In genomic region chr1:67792756-67793475, GRCh38 we compare ENCODE assay signal across 15 cellular contexts. TPM values are rescaled to one million over a fixed set of nuclear protein-coding genes. Genes with fewer than 3 reads are reported as not detected.
DNase-seq lines count a peak whose midpoint lies in the region; ATAC-seq, FAIRE-seq and TF ChIP-seq lines count a peak whose summit lies in the region.
"Had no signal": no experiment of that assay in that cellular context is flagged by ENCODE, and none has a peak within 500 bp of the region (broad histone marks: within the 10 kb centered on the region; RNA-seq: fewer than 3 reads in every experiment).

No MANE protein-coding gene starts in this region.

- WGBS in mammary epithelial cell (ENCODE audit: low coverage, missing lambda C conversion rate) = 100% methylated on average over 1 of the region's 1 CpG
- 70 to 80% methylated on average over 1 of the region's 1 CpG for WGBS in mesodermal cell (ENCODE audit: insufficient coverage in 2 of 2), 2 experiments

- H3K27ac ChIP-seq in mammary epithelial cell (ENCODE audit: insufficient read depth, low read depth, low read length) (peak overlapping the region; percentile 60), mesodermal cell (ENCODE audit: low read depth, low read length, severe bottlenecking) (peak overlapping the region; percentile 96), tibial artery (peak overlapping the region; percentile 69 to 76)
- H3K27ac ChIP-seq: HL-60, prostate gland had no signal

- no peaks in the 10 kb centered on the region for H3K27me3 ChIP-seq in mammary epithelial cell (ENCODE audit: insufficient read depth, low read length)
- no peaks in the 10 kb centered on the region for H3K27me3 ChIP-seq in tibial artery

- CTCF ChIA-PET in mammary epithelial cell (lab: Charles Lee; ENCODE audit: low non-redundant PET) = no interaction called here

- H3K4me3 ChIP-seq in mammary epithelial cell (replicated peaks in 1 of 3; ENCODE audit: insufficient read depth in 1 of 3, low read depth in 2 of 3, low read length in 3 of 3) (no peak overlapping the region), mesodermal cell (ENCODE audit: extremely low read depth, insufficient read depth, low read length, poor library complexity, severe bottlenecking) (no peak overlapping the region), tibial artery (no peak overlapping the region)
- H3K4me3 ChIP-seq: prostate gland had no signal

- BruUV-seq in mammary epithelial cell (replicated peaks; lab: Mats Ljungman, UMichigan) = no TSS peak

- H3K4me2 ChIP-seq in mammary epithelial cell (ENCODE audit: insufficient read depth, low read depth, low read length) = peak overlapping the region; percentile 31

- intact Hi-C loops in mammary epithelial cell (cut with micrococcal nuclease) (no loop called here), tibial artery (cut with DNase I; ENCODE audit: low total_unique reads) (loop anchor here (5.0 kb wide), 1 partner anchor 34 kb away; no protein-coding TSS in a partner anchor)

- peaks cover 100% of the 10 kb centered on the region for H3K79me2 ChIP-seq in mammary epithelial cell (ENCODE audit: insufficient read depth, low read length)

- no peak overlapping the region for H2AFZ ChIP-seq in mammary epithelial cell (ENCODE audit: low read depth, low read length)

- TF ChIP-seq CTCF in mammary epithelial cell (conservative IDR thresholded peaks at IDR 0.05 in 1 of 2, IDR thresholded peaks at IDR 0.05 in 1 of 2; ENCODE audit: extremely low read depth in 1 of 2, insufficient read depth in 1 of 2, low read depth in 1 of 2, low read length in 2 of 2) = no peak
- no peak for TF ChIP-seq CTCF in tibial artery (IDR thresholded peaks at IDR 0.05)

- TF ChIP-seq POLR2A in GM12891 (IDR thresholded peaks at IDR 0.05; ENCODE audit: low read depth, low read length) = no peak

- ATAC-seq in GM21423 (IDR thresholded peaks at IDR 0.05; ENCODE audit: unreplicated experiment) (no peak), HG03565 (IDR thresholded peaks at IDR 0.05; ENCODE audit: unreplicated experiment) (no peak)

- in situ Hi-C loops in mammary epithelial cell (cut with MboI; ENCODE audit: low sequenced_read_pairs in 2 of 2) = no loop called here

- no peak overlapping the region for H3K9ac ChIP-seq in mammary epithelial cell (ENCODE audit: insufficient read depth, low read length)

- H3K9me3 ChIP-seq in mammary epithelial cell (replicated peaks; ENCODE audit: insufficient read depth, low read length) = no peaks in the 10 kb centered on the region
- peaks cover 4% of the 10 kb centered on the region for H3K9me3 ChIP-seq in mesodermal cell (ENCODE audit: control insufficient read depth, low read length)
- no peaks in the 10 kb centered on the region for H3K9me3 ChIP-seq in tibial artery
- H3K9me3 ChIP-seq: prostate gland had no signal

- peak; percentile 30 for DNase-seq in NCI-H460 (ENCODE audit: extremely low read depth, low read depth)
- no peak for DNase-seq in mammary epithelial cell
- DNase-seq in tibial artery = no peak
- DNase-seq in NCI-H2107 (lab: John Stamatoyannopoulos, UW) = no peak
- DNase-seq in GM12891 (ENCODE audit: insufficient read length, low spot score) = no peak
- DNase-seq: activated CD4-positive, alpha-beta memory T cell treated with anti-CD3 and anti-CD28 coated beads, Interleukin-2, amount 10 ng/mL, durations not matched to agents 7 days and 5 days; activated naive CD4-positive, alpha-beta T cell had no signal

- H3K4me1 ChIP-seq in mammary epithelial cell (ENCODE audit: insufficient read depth, low read length) (peaks cover 19% of the 10 kb centered on the region), mesodermal cell (ENCODE audit: control insufficient read depth, insufficient read depth, low read length, poor library complexity, severe bottlenecking) (peaks cover 52% of the 10 kb centered on the region), tibial artery (peaks cover 0 to 91% (median 58%) of the 10 kb centered on the region in 4 donors)
- H3K4me1 ChIP-seq: prostate gland had no signal

- H3K36me3 ChIP-seq in mammary epithelial cell (ENCODE audit: insufficient read depth, low read length) (no peaks in the 10 kb centered on the region), mesodermal cell (ENCODE audit: control insufficient read depth, insufficient read depth, low read length) (no peaks in the 10 kb centered on the region), tibial artery (no peaks in the 10 kb centered on the region)
- H3K36me3 ChIP-seq: prostate gland had no signal

- H4K20me1 ChIP-seq in mammary epithelial cell (ENCODE audit: insufficient read depth, low read length) = no peaks in the 10 kb centered on the region

- dilution Hi-C loops in mammary epithelial cell (cut with HindIII; ENCODE audit: low sequenced_read_pairs) = no loop called here

- FAIRE-seq in GM12891 (lab: Jason Lieb, UNC) = no peak
- FAIRE-seq: colon, frontal cortex, GM12892 had no signal

TF ChIP-seq in GM12891, 5 proteins besides CTCF, POLR2A, EP300 and RAD21:
- TF ChIP-seq POU2F2 (IDR thresholded peaks at IDR 0.05; ENCODE audit: low read depth, low read length) (no peak), SPI1 (IDR thresholded peaks at IDR 0.05; ENCODE audit: low read depth, low read length) (no peak), TAF1 (IDR thresholded peaks at IDR 0.05; ENCODE audit: low read depth, low read length) (no peak), POLR2AphosphoS5 (IDR thresholded peaks at IDR 0.05; ENCODE audit: low read depth, low read length) (no peak)

RNA-seq across cellular contexts. Expression of gene GNG12, which starts 40.4 kb away (rescaled TPM):
- 267 and 272 TPM in 2 replicates for total RNA-seq in NCI-H460 (2014; rRNA removed; shearing (Covaris generic))
- 61.1 and 90.1 TPM in 2 replicates for polyA plus RNA-seq in NCI-H460 (2014; cell fraction: nucleus; rRNA removed)
- total RNA-seq in mammary epithelial cell = 100 to 1,000 TPM; 130 to 183 TPM
- 83.7 TPM for polyA plus RNA-seq in mammary epithelial cell
- polyA minus RNA-seq in mammary epithelial cell = 154 TPM
- 47.6 TPM for polyA plus RNA-seq in mesodermal cell (2013, experiment 1 of 2)
- polyA plus RNA-seq in mesodermal cell (2013, experiment 2 of 2) = 49.8 TPM
- not detected for polyA plus RNA-seq in GM12891 (2012; ENCODE audit: low read depth, missing spikeins)
